8 cellular contexts compared by ENCODE assay signal in the genomic region with DNA sequence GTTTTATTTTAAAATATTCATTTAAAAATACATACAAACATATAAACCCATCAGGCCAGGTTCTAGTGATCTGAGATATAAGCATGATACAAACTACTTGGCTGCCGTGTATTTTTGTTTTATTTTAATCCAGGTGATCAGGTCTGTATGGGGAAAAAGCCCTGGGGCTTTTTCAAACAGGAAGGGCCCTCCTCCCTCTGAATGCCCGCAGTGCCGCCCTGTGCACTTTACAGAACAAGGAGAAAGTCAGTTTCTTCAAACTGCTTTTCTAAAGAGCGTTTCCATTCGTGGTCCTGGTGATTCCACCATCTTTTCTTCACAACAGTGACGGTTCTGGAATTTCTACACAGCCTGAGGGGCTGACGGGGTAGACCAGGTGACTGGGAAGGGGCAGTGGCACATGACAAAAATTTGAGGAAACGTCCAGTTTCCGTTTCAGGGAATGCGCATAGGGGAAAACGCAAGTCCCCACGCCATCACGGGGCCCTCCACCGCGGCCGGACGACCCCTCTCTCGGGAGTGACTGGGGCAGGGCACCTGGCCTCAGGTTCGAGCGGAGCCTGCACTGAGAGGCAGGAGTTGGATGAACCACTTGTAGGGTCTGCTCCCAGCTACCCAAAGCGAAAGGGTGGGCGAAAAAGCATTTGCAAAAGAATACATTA. TPM values are rescaled to one million over a fixed set of nuclear protein-coding genes. Genes with fewer than 3 reads are reported as not detected.
DNase-seq lines count a peak whose midpoint lies in the region; ATAC-seq and TF ChIP-seq lines count a peak whose summit lies in the region.

No MANE protein-coding gene starts in this region.

- peaks cover 21% of the 10 kb centered on the region for H3K4me1 Mint-ChIP-seq in stimulated activated naive CD8-positive, alpha-beta T cell treated with anti-CD3 and anti-CD28 coated beads, Interleukin-15, amount 100 ng/mL, for 72 hours
- H3K4me1 Mint-ChIP-seq in CD14-positive monocyte, result peaks cover 15% of the 10 kb centered on the region

- peak overlapping the region; percentile 82 for H3K4me3 ChIP-seq in astrocyte of the cerebellum (ENCODE audit: low read depth, low read length)

- H3K9me3 Mint-ChIP-seq in stimulated activated naive CD8-positive, alpha-beta T cell treated with anti-CD3 and anti-CD28 coated beads, Interleukin-15, amount 100 ng/mL, for 72 hours, result no peaks in the 10 kb centered on the region
- peaks cover 0 to 16% (median 4%) of the 10 kb centered on the region in 7 donors for H3K9me3 Mint-ChIP-seq in CD14-positive monocyte

- no peak for ATAC-seq in Right ventricle myocardium inferior
- ATAC-seq in Right ventricle myocardium superior (ENCODE audit: poor library complexity), result no peak
- no peak for ATAC-seq in stimulated activated naive CD8-positive, alpha-beta T cell treated with anti-CD3 and anti-CD28 coated beads, Interleukin-15, amount 100 ng/mL, for 72 hours
- no peak for ATAC-seq in HG03108 (IDR thresholded peaks at IDR 0.05; ENCODE audit: unreplicated experiment)
- ATAC-seq in HG03520 (IDR thresholded peaks at IDR 0.05; ENCODE audit: unreplicated experiment), result no peak

- in situ Hi-C loops in astrocyte of the cerebellum (cut with HindIII; ENCODE audit: low sequenced_read_pairs), result no loop called here

- no peak overlapping the region for H3K27ac Mint-ChIP-seq in stimulated activated naive CD8-positive, alpha-beta T cell treated with anti-CD3 and anti-CD28 coated beads, Interleukin-15, amount 100 ng/mL, for 72 hours
- H3K27ac Mint-ChIP-seq in CD14-positive monocyte, result no peak overlapping the region

- H3K27me3 Mint-ChIP-seq in stimulated activated naive CD8-positive, alpha-beta T cell treated with anti-CD3 and anti-CD28 coated beads, Interleukin-15, amount 100 ng/mL, for 72 hours, result peaks cover 56% of the 10 kb centered on the region
- peaks cover 53 to 66% (median 55%) of the 10 kb centered on the region in 3 donors for H3K27me3 Mint-ChIP-seq in CD14-positive monocyte (ENCODE audit: low read depth in 3 of 3)

- TF ChIP-seq CTCF in astrocyte of the cerebellum (IDR thresholded peaks at IDR 0.05; ENCODE audit: low read depth, low read length, missing control alignments), result no peak
- TF ChIP-seq CTCF in CD14-positive monocyte (IDR thresholded peaks at IDR 0.05), result no peak

- DNase-seq in Right ventricle myocardium inferior (ENCODE audit: missing footprints) (peak; percentile 48), Right ventricle myocardium superior (no peak), astrocyte of the cerebellum (ENCODE audit: low read depth) (no peak), islet precursor cell (peak; percentile 67), CD14-positive monocyte (ENCODE audit: low spot score) (no peak)
- no peak for DNase-seq in stimulated activated naive CD8-positive, alpha-beta T cell treated with anti-CD3 and anti-CD28 coated beads, Interleukin-15, amount 100 ng/mL, for 72 hours

- H3K4me3 Mint-ChIP-seq in stimulated activated naive CD8-positive, alpha-beta T cell treated with anti-CD3 and anti-CD28 coated beads, Interleukin-15, amount 100 ng/mL, for 72 hours, result peak overlapping the region; percentile 52 to 67
- peak overlapping the region in 1 of 2 donors; percentile 86 for H3K4me3 Mint-ChIP-seq in CD14-positive monocyte

- H3K36me3 Mint-ChIP-seq in CD14-positive monocyte, result peaks cover 0 to 5% of the 10 kb centered on the region in 2 donors

- intact Hi-C loops in Right ventricle myocardium inferior (cut with DNase I) (loop anchor here (2.0 to 5.0 kb wide), 6 partner anchors 38 to 182 kb away; a partner anchor contains a TSS), Right ventricle myocardium superior (cut with DNase I) (loop anchor here (5.0 to 10.0 kb wide), 2 partner anchors 113 to 180 kb away; no protein-coding TSS in a partner anchor), CD14-positive monocyte (cut with micrococcal nuclease) (no loop called here)

RNA-seq across cellular contexts. Expression of gene SPTBN1, which starts 1.1 kb away (rescaled TPM):
- total RNA-seq in Right ventricle myocardium inferior (439 TPM), Right ventricle myocardium superior (391 TPM)
- 1 to 10 TPM in 1 of 2 donors, under 1 TPM in 1; 0.79 to 1.7 TPM for polyA plus RNA-seq in CD14-positive monocyte

Comparison
In these comparisons a context has a peak if more than half of its experiments do, and no peak if none do; other contexts are left out.
1. DNase-seq: peak in Right ventricle myocardium inferior (single experiment) and islet precursor cell (single experiment); none in Right ventricle myocardium superior (single experiment), astrocyte of the cerebellum (single experiment), stimulated activated naive CD8-positive, alpha-beta T cell treated with anti-CD3 and anti-CD28 coated beads, Interleukin-15, amount 100 ng/mL, for 72 hours (0 of 2) and CD14-positive monocyte (single experiment).
2. intact Hi-C loops: an anchor here in Right ventricle myocardium inferior (2.0 to 5.0 kb wide) and Right ventricle myocardium superior (5.0 to 10.0 kb wide); none called in CD14-positive monocyte.